ENCODE assay signal across 21 cellular contexts in genomic region chr12:30345735-30346445, GRCh38.
"Had no signal": no experiment of that assay in that cellular context is flagged by ENCODE, and none has a peak within 500 bp of the region (broad histone marks: within the 10 kb centered on the region; RNA-seq: fewer than 3 reads in every experiment).

No MANE protein-coding gene starts in this region.

- H3K9me3 ChIP-seq: body of pancreas, Peyer's patch had no signal

- ATAC-seq: body of pancreas had no signal

- H3K27ac ChIP-seq: body of pancreas, KMS-11, Peyer's patch, RWPE1 had no signal

- DNase-seq: activated CD4-positive, alpha-beta memory T cell treated with anti-CD3 and anti-CD28 coated beads for 36 hours; activated CD4-positive, alpha-beta T cell treated with anti-CD3 and anti-CD28 coated beads, Interleukin-2, amount 10 ng/mL, durations not matched to agents 7 days and 5 days; activated CD4-positive, CD25-positive, alpha-beta regulatory T cell; activated CD8-positive, alpha-beta memory T cell treated with anti-CD3 and anti-CD28 coated beads for 24 hours; activated gamma-delta T cell treated with Interleukin-2 at 50 U/mL for 16 hours; activated naive CD4-positive, alpha-beta T cell treated with anti-CD3 and anti-CD28 coated beads, Interleukin-2, amount 50 U/mL, for 16 hours; activated T-cell treated with anti-CD3 and anti-CD28 coated beads, Interleukin-2, amount 50 U/mL, for 48 hours; aorta; body of pancreas; NCI-H1048; NCI-H146; NCI-H187 treated with DMSO at 0.1 percent for 48 hours; NCI-H2081 treated with DMSO at 0.1 percent for 48 hours; NCI-H446; NCI-H524; Peyer's patch; SIG-M5; T-helper 2 cell; T1000 had no signal

- H3K4me3 ChIP-seq: body of pancreas, Peyer's patch had no signal

- H3K36me3 ChIP-seq: Peyer's patch had no signal

- H3K27me3 ChIP-seq: body of pancreas, Peyer's patch had no signal
